In the genomic region with DNA sequence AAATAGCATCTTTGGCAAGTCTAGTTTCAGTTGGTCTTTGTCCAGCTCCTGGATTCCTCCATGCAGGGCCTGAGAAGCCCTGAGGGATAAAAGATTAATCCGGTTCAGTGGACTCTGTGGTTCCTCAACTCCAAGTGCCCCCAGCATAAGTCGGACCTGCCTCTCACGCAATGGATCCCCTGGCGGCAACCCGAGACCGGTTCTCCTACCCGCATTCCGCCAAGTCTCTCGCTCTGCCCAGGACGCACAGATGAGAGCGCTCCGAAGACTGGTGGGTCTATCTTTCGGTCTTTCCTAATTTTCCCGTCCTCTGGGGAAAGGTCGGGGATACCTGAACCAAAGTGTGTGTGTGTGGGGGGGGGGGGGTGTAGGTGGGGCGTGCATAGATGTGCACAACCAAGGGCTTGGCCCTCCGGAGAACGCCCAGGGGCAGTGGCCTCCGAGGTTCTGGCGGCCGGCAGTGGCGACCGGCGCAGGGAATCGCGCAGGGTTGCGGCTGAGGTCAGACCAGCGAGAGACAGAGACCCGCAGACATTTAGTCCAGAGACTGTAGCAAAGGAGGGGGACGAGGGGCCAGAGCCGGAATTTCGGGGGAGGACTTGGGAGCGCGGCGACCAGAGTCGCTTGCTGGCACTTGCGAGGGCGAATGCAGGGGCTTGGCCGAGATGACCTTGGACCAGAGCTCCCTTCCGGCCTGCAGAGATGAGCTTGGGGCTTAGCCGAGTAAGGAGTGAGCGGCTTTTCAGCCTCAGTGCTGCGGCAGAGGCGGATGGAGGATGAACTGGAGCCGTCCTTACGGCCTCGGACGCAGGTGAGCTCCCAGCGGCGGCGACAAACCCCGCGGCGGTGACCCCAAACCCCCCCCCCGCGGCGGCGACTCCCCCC, we compare ENCODE assay signal across 1 cellular context.
TF ChIP-seq lines count a peak whose summit lies in the region.

No MANE protein-coding gene starts in this region.

TF ChIP-seq in HCT116, 20 proteins besides CTCF, POLR2A, EP300 and RAD21 (continued from another document):
- no peak for TF ChIP-seq ZBTB33 (IDR thresholded peaks at IDR 0.05; ENCODE audit: extremely low read depth, insufficient replicate concordance, low read length)
- TF ChIP-seq YY1 (IDR thresholded peaks at IDR 0.05; ENCODE audit: extremely low read depth, insufficient replicate concordance, low read depth, low read length) = no peak
- TF ChIP-seq ZNF274 (IDR thresholded peaks at IDR 0.05; ENCODE audit: low read depth, low read length) = no peak
- no peak for TF ChIP-seq ZFX (IDR thresholded peaks at IDR 0.05)
- no peak for TF ChIP-seq ELF1 (IDR thresholded peaks at IDR 0.05; ENCODE audit: borderline replicate concordance, low read depth)
- TF ChIP-seq SIN3A (IDR thresholded peaks at IDR 0.05; ENCODE audit: low read depth) = no peak
- no peak for TF ChIP-seq CBX3 (IDR thresholded peaks at IDR 0.05; ENCODE audit: low read depth)
- TF ChIP-seq, protein P1, sequence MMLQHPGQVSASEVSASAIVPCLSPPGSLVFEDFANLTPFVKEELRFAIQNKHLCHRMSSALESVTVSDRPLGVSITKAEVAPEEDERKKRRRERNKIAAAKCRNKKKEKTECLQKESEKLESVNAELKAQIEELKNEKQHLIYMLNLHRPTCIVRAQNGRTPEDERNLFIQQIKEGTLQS (IDR thresholded peaks at IDR 0.05) = no peak
- TF ChIP-seq EZH2 (IDR thresholded peaks at IDR 0.05) = no peak
- TF ChIP-seq POLR2AphosphoS5 (IDR thresholded peaks at IDR 0.05; ENCODE audit: low read depth, low read length) = no peak
- TF ChIP-seq TCF7L2 (IDR thresholded peaks at IDR 0.05; ENCODE audit: borderline replicate concordance, extremely low read depth, insufficient read depth, insufficient read length) = no peak
